ENCODE assay signal across 8 cellular contexts in genomic region chr11:57322881-57323467, GRCh38. TPM values are rescaled to one million over a fixed set of nuclear protein-coding genes. Genes with fewer than 3 reads are reported as not detected.
DNase-seq lines count a peak whose midpoint lies in the region; ATAC-seq and TF ChIP-seq lines count a peak whose summit lies in the region.

No MANE protein-coding gene starts in this region.

- 96% methylated on average over 1 of the region's 1 CpG for WGBS in HUES64
- 42 to 64% methylated on average over 1 of the region's 1 CpG for WGBS in lower leg skin, 2 donors

- no peak for DNase-seq in central memory CD8-positive, alpha-beta T cell (ENCODE audit: low spot score in 2 of 2)
- no peak for DNase-seq in NK-92 treated with Interleukin-12 subunit alpha and Interleukin-12 subunit beta, amount 100 ng/mL, for 24 hours (lab: John Stamatoyannopoulos, UW)
- DNase-seq in NCI-H82 (lab: John Stamatoyannopoulos, UW) (no peak), lower leg skin (ENCODE audit: low spot score in 2 of 2) (no peak)

- H3K4me3 ChIP-seq in HUES64 (ENCODE audit: low read length) (peak overlapping the region; percentile 74), muscle layer of duodenum (ENCODE audit: low read depth in 1 of 2, low read length in 2 of 2) (peak overlapping the region; percentile 78 to 83), lower leg skin (ENCODE audit: low read depth, poor library complexity, severe bottlenecking) (no peak overlapping the region)

- no peak for ATAC-seq in central memory CD8-positive, alpha-beta T cell (replicated peaks; ENCODE audit: extremely low read depth, poor library complexity, severe bottlenecking)
- ATAC-seq in GM21737 (IDR thresholded peaks at IDR 0.05; ENCODE audit: unreplicated experiment): no peak

- no peaks in the 10 kb centered on the region for H3K9me3 Mint-ChIP-seq in central memory CD8-positive, alpha-beta T cell

- peak overlapping the region; percentile 98 for H3K27ac ChIP-seq in 22Rv1
- peak overlapping the region; percentile 63; the same call in 1 of the 2 replicates for H3K27ac ChIP-seq in HUES64 (ENCODE audit: low read depth, low read length)
- H3K27ac ChIP-seq in muscle layer of duodenum (ENCODE audit: low read length): peak overlapping the region; percentile 82

- H3K9ac ChIP-seq in HUES64 (ENCODE audit: low read depth, low read length): no peak overlapping the region

- peaks cover 57% of the 10 kb centered on the region for H3K36me3 ChIP-seq in HUES64 (ENCODE audit: insufficient read depth, low read length)
- H3K36me3 ChIP-seq in muscle layer of duodenum (ENCODE audit: control insufficient read depth in 1 of 2, insufficient read depth in 2 of 2, low read length in 2 of 2): peaks cover 18 to 30% of the 10 kb centered on the region in 2 donors

- H3K27me3 ChIP-seq in HUES64 (ENCODE audit: insufficient read depth, low read length) (no peaks in the 10 kb centered on the region), muscle layer of duodenum (ENCODE audit: low read depth, low read length) (no peaks in the 10 kb centered on the region)

- peak overlapping the region; percentile 84 for H3K4me3 Mint-ChIP-seq in central memory CD8-positive, alpha-beta T cell

- peaks cover 25% of the 10 kb centered on the region for H3K36me3 Mint-ChIP-seq in central memory CD8-positive, alpha-beta T cell (ENCODE audit: insufficient read depth)

- H3K27ac Mint-ChIP-seq in central memory CD8-positive, alpha-beta T cell (ENCODE audit: low read depth): no peak overlapping the region

- intact Hi-C loops in lower leg skin (cut with DNase I; ENCODE audit: low total_unique reads): no loop called here

- TF ChIP-seq CTCF in 22Rv1 (IDR thresholded peaks at IDR 0.05) (no peak), lower leg skin (IDR thresholded peaks at IDR 0.05) (no peak)

- H3K9me3 ChIP-seq in HUES64 (ENCODE audit: insufficient read depth, low read depth, low read length) (no peaks in the 10 kb centered on the region), muscle layer of duodenum (ENCODE audit: control insufficient read depth in 1 of 2, low read length in 2 of 2) (no peaks in the 10 kb centered on the region)

- H3K27me3 Mint-ChIP-seq in central memory CD8-positive, alpha-beta T cell: no peaks in the 10 kb centered on the region

- H3K4me1 ChIP-seq in HUES64 (ENCODE audit: insufficient read depth, low read length) (peaks cover 35% of the 10 kb centered on the region), muscle layer of duodenum (ENCODE audit: control insufficient read depth in 1 of 2, insufficient read depth in 2 of 2, low read length in 2 of 2) (peaks cover 20 to 36% of the 10 kb centered on the region in 2 donors)

- peaks cover 40% of the 10 kb centered on the region for H3K4me1 Mint-ChIP-seq in central memory CD8-positive, alpha-beta T cell

- no peak for TF ChIP-seq POLR2A in lower leg skin (IDR thresholded peaks at IDR 0.05)

RNA-seq across cellular contexts. Expression of gene TNKS1BP1, which starts 1.8 kb away (rescaled TPM):
- polyA plus RNA-seq in HUES64 (2013, experiment 1 of 2): 76.8 TPM
- polyA plus RNA-seq in HUES64 (2013, experiment 2 of 2): 83.7 TPM
- 100 to 1,000 TPM; 219 to 273 (median 230) TPM for total RNA-seq in lower leg skin

RNA-seq across cellular contexts. Expression of gene SSRP1, which starts 12.7 kb away (rescaled TPM):
- 233 TPM for polyA plus RNA-seq in HUES64 (2013, experiment 1 of 2)
- polyA plus RNA-seq in HUES64 (2013, experiment 2 of 2): 249 TPM
- 10 to 100 TPM; 66.1 to 76.1 (median 74.6) TPM for total RNA-seq in lower leg skin

RNA-seq across cellular contexts. Expression of gene P2RX3, which starts 15.2 kb away (rescaled TPM):
- polyA plus RNA-seq in HUES64 (2013, experiment 1 of 2): 1.00 TPM
- polyA plus RNA-seq in HUES64 (2013, experiment 2 of 2): 2.4 TPM
- total RNA-seq in lower leg skin: not detected

RNA-seq across cellular contexts. Expression of gene PRG3, which starts 58.0 kb away (rescaled TPM):
- polyA plus RNA-seq in HUES64 (2013, experiment 1 of 2): not detected
- not detected for polyA plus RNA-seq in HUES64 (2013, experiment 2 of 2)
- total RNA-seq in lower leg skin: not detected
